In the genomic region with DNA sequence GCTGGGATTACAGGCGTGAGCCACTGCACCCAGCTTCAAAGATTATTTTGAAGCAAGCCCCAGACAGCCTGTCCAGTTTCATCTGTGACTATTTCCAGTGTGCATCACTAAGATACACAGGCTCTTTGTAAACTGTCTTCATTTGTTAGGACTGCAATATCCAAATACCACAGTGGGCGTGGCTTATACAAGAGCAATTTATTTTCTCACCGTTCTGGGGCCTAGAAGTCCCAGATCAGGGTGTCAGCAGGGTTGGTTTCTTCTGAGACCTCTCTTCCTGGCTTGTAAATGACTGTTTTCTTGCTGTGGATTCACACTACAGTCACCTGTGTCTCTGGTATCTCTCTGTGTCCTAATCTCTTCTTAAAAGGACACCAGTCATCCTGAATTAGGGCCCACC, we compare ENCODE assay signal across 29 cellular contexts. TPM values are rescaled to one million over a fixed set of nuclear protein-coding genes. Genes with fewer than 3 reads are reported as not detected.
"Had no signal": no experiment of that assay in that cellular context is flagged by ENCODE, and none has a peak within 500 bp of the region (broad histone marks: within the 10 kb centered on the region; RNA-seq: fewer than 3 reads in every experiment).

No MANE protein-coding gene starts in this region.

- H3K27me3 Mint-ChIP-seq: dendritic cell treated with granulocyte-macrophage colony-stimulating factor and Interleukin-4, amounts not matched to agents 40 ng/mL and 50 ng/mL, for 4 days had no signal

- H3K27ac ChIP-seq: adrenal gland, brain microvascular endothelial cell, esophagus squamous epithelium, pancreas, psoas muscle, tibial nerve, VCaP had no signal

- H3K4me3 Mint-ChIP-seq: dendritic cell treated with granulocyte-macrophage colony-stimulating factor and Interleukin-4, amounts not matched to agents 40 ng/mL and 50 ng/mL, for 4 days; T-helper 1 cell treated with Interleukin-12 subunit alpha and Interleukin-12 subunit beta and Interleukin-4 antibody, amounts not matched to agents 30 μg/mL and 1 μg/mL, for 36 hours had no signal

- DNase-seq: activated CD4-positive, alpha-beta T cell treated with anti-CD3 and anti-CD28 coated beads for 4 hours; activated CD4-positive, alpha-beta T cell treated with anti-CD3 and anti-CD28 coated beads, Interleukin-2, amount 50 U/mL, for 48 hours; activated CD8-positive, alpha-beta memory T cell treated with anti-CD3 and anti-CD28 coated beads for 24 hours; activated gamma-delta T cell; brain microvascular endothelial cell; central memory CD4-positive, alpha-beta T cell; effector CD4-positive, alpha-beta T cell; esophagus squamous epithelium; foreskin melanocyte; islet precursor cell; left ventricle myocardium superior; nucleus accumbens; pancreas; psoas muscle; stimulated activated CD4-positive, alpha-beta T cell treated with anti-CD3 and anti-CD28 coated beads, Interleukin-2, amount 100 ng/mL, for 48 hours; stimulated activated naive CD4-positive, alpha-beta T cell treated with Interleukin-2 at 50 U/mL for 16 hours; SW 1271; T-helper 9 cell had no signal

- H3K9me3 ChIP-seq: adrenal gland, esophagus squamous epithelium, pancreas, psoas muscle, tibial nerve had no signal

- H3K9me3 Mint-ChIP-seq: activated naive CD4-positive, alpha-beta T cell treated with anti-CD3 and anti-CD28 coated beads, Interleukin-2, amount 50 U/mL, for 72 hours; dendritic cell treated with granulocyte-macrophage colony-stimulating factor and Interleukin-4, amounts not matched to agents 40 ng/mL and 50 ng/mL, for 4 days; T-helper 1 cell treated with Interleukin-12 subunit alpha and Interleukin-12 subunit beta and Interleukin-4 antibody, amounts not matched to agents 30 μg/mL and 1 μg/mL, for 36 hours had no signal

- H3K27me3 ChIP-seq: adrenal gland, brain microvascular endothelial cell, esophagus squamous epithelium, pancreas, tibial nerve had no signal

- H3K27ac Mint-ChIP-seq: T-helper 1 cell treated with Interleukin-12 subunit alpha and Interleukin-12 subunit beta and Interleukin-4 antibody, amounts not matched to agents 30 μg/mL and 1 μg/mL, for 36 hours had no signal

- ATAC-seq: activated naive CD4-positive, alpha-beta T cell treated with anti-CD3 and anti-CD28 coated beads, Interleukin-2, amount 50 U/mL, for 72 hours; left ventricle myocardium superior; pancreas; psoas muscle had no signal

- H3K4me3 ChIP-seq: adrenal gland, esophagus squamous epithelium, pancreas, psoas muscle, tibial nerve had no signal

RNA-seq across cellular contexts. Expression of a gene that starts 59.7 kb away (rescaled TPM):
- total RNA-seq: activated naive CD4-positive, alpha-beta T cell treated with anti-CD3 and anti-CD28 coated beads, Interleukin-2, amount 50 U/mL, for 72 hours; adrenal gland; astrocyte; esophagus squamous epithelium; left ventricle myocardium superior; lung microvascular endothelial cell; mesenteric fat pad; mucosa of gallbladder; pancreas; psoas muscle; tibial nerve; ureter had no signal
